27 cellular contexts compared by ENCODE assay signal in genomic region chr2:128668946-128669345, GRCh38.
"Had no signal": no experiment of that assay in that cellular context is flagged by ENCODE, and none has a peak within 500 bp of the region (broad histone marks: within the 10 kb centered on the region; RNA-seq: fewer than 3 reads in every experiment).

No MANE protein-coding gene starts in this region.

- H3K4me1 ChIP-seq: body of pancreas had no signal

- H3K9me3 Mint-ChIP-seq: activated CD8-positive, alpha-beta T cell treated with anti-CD3 and anti-CD28 coated beads for 36 hours; activated naive CD4-positive, alpha-beta T cell treated with anti-CD3 and anti-CD28 coated beads, Interleukin-2, amount 50 U/mL, for 72 hours; activated naive CD8-positive, alpha-beta T cell treated with anti-CD3 and anti-CD28 coated beads, Interleukin-2, amount 50 U/mL, for 24 hours; activated T-cell treated with anti-CD3 and anti-CD28 coated beads, Interleukin-2, amount 50 U/mL, for 24 hours; activated T-helper 1 cell treated with anti-CD3 and anti-CD28 coated beads, Interleukin-12 subunit alpha, Interleukin-12 subunit beta, Interleukin-2, Interleukin-4 antibody, amounts not matched to agents 30 ng/mL and 10 ng/mL and 1 ng/mL, durations not matched to agents 14 hours and 24 hours and 36 hours; T-cell had no signal

- H3K9me3 ChIP-seq: ascending aorta, body of pancreas had no signal

- H3K4me3 ChIP-seq: ascending aorta, body of pancreas, SK-N-MC had no signal

- H3K36me3 Mint-ChIP-seq: activated naive CD4-positive, alpha-beta T cell treated with anti-CD3 and anti-CD28 coated beads, Interleukin-2, amount 50 U/mL, for 72 hours; T-cell had no signal

- H3K27ac Mint-ChIP-seq: activated CD4-positive, alpha-beta T cell treated with anti-CD3 and anti-CD28 coated beads for 36 hours; activated CD8-positive, alpha-beta T cell treated with anti-CD3 and anti-CD28 coated beads for 36 hours; activated naive CD4-positive, alpha-beta T cell treated with anti-CD3 and anti-CD28 coated beads, Interleukin-2, amount 50 U/mL, for 72 hours; activated naive CD8-positive, alpha-beta T cell treated with anti-CD3 and anti-CD28 coated beads, Interleukin-2, amount 50 U/mL, for 24 hours; activated T-cell treated with anti-CD3 and anti-CD28 coated beads, Interleukin-2, amount 50 U/mL, for 24 hours; activated T-helper 1 cell treated with anti-CD3 and anti-CD28 coated beads, Interleukin-12 subunit alpha, Interleukin-12 subunit beta, Interleukin-2, Interleukin-4 antibody, amounts not matched to agents 30 ng/mL and 10 ng/mL and 1 ng/mL, durations not matched to agents 14 hours and 24 hours and 36 hours; T-cell had no signal

- H3K4me1 Mint-ChIP-seq: activated CD4-positive, alpha-beta T cell treated with anti-CD3 and anti-CD28 coated beads for 36 hours; activated naive CD8-positive, alpha-beta T cell treated with anti-CD3 and anti-CD28 coated beads, Interleukin-2, amount 50 U/mL, for 24 hours; T-cell had no signal

- H3K27me3 ChIP-seq: ascending aorta, body of pancreas had no signal

- H3K27ac ChIP-seq: ascending aorta, body of pancreas, SK-N-MC, VCaP had no signal

- DNase-seq: activated CD4-positive, alpha-beta T cell treated with anti-CD3 and anti-CD28 coated beads for 36 hours; activated CD4-positive, CD25-positive, alpha-beta regulatory T cell; activated CD8-positive, alpha-beta memory T cell treated with anti-CD3 and anti-CD28 coated beads, Interleukin-2, amount 50 U/mL, for 4 hours; activated CD8-positive, alpha-beta T cell treated with anti-CD3 and anti-CD28 coated beads for 36 hours; activated effector memory CD4-positive, alpha-beta T cell treated with anti-CD3 and anti-CD28 coated beads, Interleukin-2, amount 50 U/mL, for 16 hours; activated naive CD4-positive, alpha-beta T cell treated with Interleukin-2 at 50 U/mL for 16 hours; activated naive CD8-positive, alpha-beta T cell treated with anti-CD3 and anti-CD28 coated beads, Interleukin-2, amount 50 U/mL, for 24 hours; activated T-cell treated with anti-CD3 and anti-CD28 coated beads, Interleukin-2, amount 50 U/mL, for 24 hours; amniotic stem cell; body of pancreas; Karpas-422; NCI-H1105 treated with DMSO at 0.1 percent for 48 hours; NCI-H1436 treated with DMSO at 0.1 percent for 48 hours; NCI-H187; NCI-H2081; NCI-H524; RPMI8226; T-cell; T-helper 2 cell; T1000 had no signal

- ATAC-seq: activated CD4-positive, alpha-beta T cell treated with anti-CD3 and anti-CD28 coated beads for 36 hours; activated CD8-positive, alpha-beta T cell treated with anti-CD3 and anti-CD28 coated beads for 36 hours; activated naive CD4-positive, alpha-beta T cell treated with anti-CD3 and anti-CD28 coated beads, Interleukin-2, amount 50 U/mL, for 72 hours; activated naive CD8-positive, alpha-beta T cell treated with anti-CD3 and anti-CD28 coated beads, Interleukin-2, amount 50 U/mL, for 24 hours; body of pancreas; Panc1; Right ventricle myocardium inferior; T-cell had no signal

- H3K36me3 ChIP-seq: ascending aorta had no signal

- H3K4me3 Mint-ChIP-seq: activated CD4-positive, alpha-beta T cell treated with anti-CD3 and anti-CD28 coated beads for 36 hours; activated CD8-positive, alpha-beta T cell treated with anti-CD3 and anti-CD28 coated beads for 36 hours; activated naive CD8-positive, alpha-beta T cell treated with anti-CD3 and anti-CD28 coated beads, Interleukin-2, amount 50 U/mL, for 24 hours; activated T-cell treated with anti-CD3 and anti-CD28 coated beads, Interleukin-2, amount 50 U/mL, for 24 hours; activated T-helper 1 cell treated with anti-CD3 and anti-CD28 coated beads, Interleukin-12 subunit alpha, Interleukin-12 subunit beta, Interleukin-2, Interleukin-4 antibody, amounts not matched to agents 30 ng/mL and 10 ng/mL and 1 ng/mL, durations not matched to agents 14 hours and 24 hours and 36 hours; T-cell had no signal
